19 cellular contexts compared by ENCODE assay signal in genomic region chr12:71019282-71019831, GRCh38.
"Had no signal": no experiment of that assay in that cellular context is flagged by ENCODE, and none has a peak within 500 bp of the region (broad histone marks: within the 10 kb centered on the region; RNA-seq: fewer than 3 reads in every experiment).

No MANE protein-coding gene starts in this region.

- H3K27me3 ChIP-seq: heart left ventricle, spleen, tibial artery had no signal

- ATAC-seq: esophagus mucosa; heart left ventricle; naive thymus-derived CD4-positive, alpha-beta T cell; sciatic nerve; stimulated activated memory B cell treated with anti-CD40 and anti-IgM and Interleukin-4, amounts not matched to agents 10 μg/mL and 1 μg/mL and 100 μg/mL, for 72 hours had no signal

- H3K4me3 ChIP-seq: dorsolateral prefrontal cortex, heart left ventricle, left ventricle myocardium inferior, spleen, tibial artery had no signal

- H3K27ac ChIP-seq: dorsolateral prefrontal cortex, heart left ventricle, left ventricle myocardium inferior, spleen, tibial artery had no signal

- DNase-seq: cortex of kidney; dorsolateral prefrontal cortex; effector CD8-positive, alpha-beta T cell; heart left ventricle; hypothalamus; islet precursor cell; left ventricle myocardium inferior; naive thymus-derived CD4-positive, alpha-beta T cell; posterior cingulate gyrus; spleen; stimulated activated CD4-positive, alpha-beta T cell treated with anti-CD3 and anti-CD28 coated beads, Interleukin-15, amount 100 ng/mL, for 24 hours; stimulated activated CD4-positive, alpha-beta T cell treated with anti-CD3 and anti-CD28 coated beads, Interleukin-1b, Interleukin-23, amount 100 ng/mL, for 48 hours; stimulated activated CD4-positive, alpha-beta T cell treated with anti-CD3 and anti-CD28 coated beads, Interleukin-4, amount 100 ng/mL, for 24 hours; tibial artery had no signal

- FAIRE-seq: endometrium, frontal cortex had no signal

- H3K9me3 ChIP-seq: tibial artery had no signal

- H3K4me1 ChIP-seq: heart left ventricle, left ventricle myocardium inferior, spleen, tibial artery had no signal

- H3K36me3 ChIP-seq: heart left ventricle, left ventricle myocardium inferior, spleen, tibial artery had no signal
